Comparison of ENCODE assay signal across 24 cellular contexts in the genomic region with DNA sequence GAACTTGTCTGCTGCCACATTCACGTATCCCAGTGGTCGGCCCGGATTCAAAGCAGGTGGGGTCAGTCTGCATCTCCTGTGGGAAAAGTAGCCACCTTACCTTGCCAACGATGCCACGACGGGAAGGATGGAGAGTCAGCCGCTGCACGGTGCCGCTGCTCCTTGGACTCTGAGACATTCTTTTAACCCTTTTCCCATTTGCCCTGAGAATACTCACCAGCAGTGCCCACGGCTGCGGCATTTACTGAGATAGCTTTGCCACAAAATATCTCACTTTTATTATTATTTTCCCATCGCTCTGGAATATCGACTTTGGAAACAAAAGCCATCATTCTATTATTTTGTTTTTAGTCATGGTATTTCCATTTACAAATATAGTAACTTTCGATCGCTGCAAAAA.
"Had no signal": no experiment of that assay in that cellular context is flagged by ENCODE, and none has a peak within 500 bp of the region (broad histone marks: within the 10 kb centered on the region; RNA-seq: fewer than 3 reads in every experiment).

No MANE protein-coding gene starts in this region.

- H3K4me3 ChIP-seq: coronary artery, dorsolateral prefrontal cortex, esophagus muscularis mucosa, gastroesophageal sphincter, heart left ventricle, hepatocyte, left ventricle myocardium inferior, lower lobe of right lung, mucosa of descending colon had no signal

- H3K9me3 Mint-ChIP-seq: immature natural killer cell had no signal

- DNase-seq: cerebellar nuclear complex; dermis blood vessel endothelial cell; dorsolateral prefrontal cortex; effector CD4-positive, alpha-beta T cell; effector memory CD4-positive, alpha-beta T cell; foreskin keratinocyte; hypothalamus; immature natural killer cell; islet precursor cell; left colon; left ventricle myocardium inferior; lower lobe of right lung; mesenchymal stem cell had no signal

- H3K4me1 Mint-ChIP-seq: immature natural killer cell, mesothelial cell of epicardium had no signal

- H3K36me3 Mint-ChIP-seq: immature natural killer cell had no signal

- H3K27ac Mint-ChIP-seq: immature natural killer cell, mesothelial cell of epicardium had no signal

- FAIRE-seq: colon, endothelial cell of umbilical vein, frontal cortex had no signal

- H3K27me3 ChIP-seq: foreskin keratinocyte, hepatocyte had no signal

- H2AFZ ChIP-seq: hepatocyte had no signal

- ATAC-seq: foreskin keratinocyte, gastroesophageal sphincter, heart left ventricle, left colon, left lobe of liver, lower lobe of right lung, mucosa of descending colon had no signal

- H3K4me2 ChIP-seq: hepatocyte had no signal

- H3K36me3 ChIP-seq: esophagus muscularis mucosa, gastroesophageal sphincter, heart left ventricle, left ventricle myocardium inferior, lower lobe of right lung had no signal

- H3K4me1 ChIP-seq: foreskin keratinocyte, left ventricle myocardium inferior had no signal

- H3K79me2 ChIP-seq: hepatocyte had no signal

- H3K27ac ChIP-seq: coronary artery, dorsolateral prefrontal cortex, esophagus muscularis mucosa, foreskin keratinocyte, gastroesophageal sphincter, heart left ventricle, hepatocyte, left ventricle myocardium inferior, lower lobe of right lung had no signal

- H3K9me3 ChIP-seq: mucosa of descending colon had no signal

- H3K4me3 Mint-ChIP-seq: immature natural killer cell, mesothelial cell of epicardium had no signal
